ENCODE assay signal across 19 cellular contexts in the genomic region with DNA sequence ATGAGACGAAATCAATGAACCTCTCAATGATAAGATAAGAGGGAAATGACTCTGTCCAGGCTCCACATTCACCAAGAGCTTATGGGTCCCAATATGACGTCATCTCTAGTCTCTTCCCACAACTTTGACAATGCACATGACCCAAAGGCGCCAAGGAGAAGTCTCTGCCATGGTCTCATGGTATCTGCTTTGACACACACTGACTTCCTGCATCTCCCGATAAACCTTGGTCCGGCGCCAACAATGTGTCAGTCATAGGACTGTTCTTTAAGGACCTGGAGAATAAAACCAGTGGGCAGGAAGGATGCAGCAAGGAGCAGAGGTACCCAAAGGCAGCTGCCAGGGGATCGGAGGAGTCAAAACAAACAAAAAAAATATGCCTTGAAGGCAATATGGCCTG. TPM values are rescaled to one million over a fixed set of nuclear protein-coding genes. Genes with fewer than 3 reads are reported as not detected.
DNase-seq lines count a peak whose midpoint lies in the region; ATAC-seq, FAIRE-seq and TF ChIP-seq lines count a peak whose summit lies in the region.
"Had no signal": no experiment of that assay in that cellular context is flagged by ENCODE, and none has a peak within 500 bp of the region (broad histone marks: within the 10 kb centered on the region; RNA-seq: fewer than 3 reads in every experiment).

No MANE protein-coding gene starts in this region.

- H3K79me2 ChIP-seq in K562 (ENCODE audit: control insufficient read depth, insufficient read depth, low read length) = no peaks in the 10 kb centered on the region
- no peaks in the 10 kb centered on the region for H3K79me2 ChIP-seq in OCI-LY7 (ENCODE audit: insufficient read depth, low read depth, low read length)

- H3K4me1 ChIP-seq in K562 (replicated peaks in 1 of 2; ENCODE audit: control insufficient read depth in 2 of 2, insufficient read depth in 2 of 2, low read length in 2 of 2) (0 out of 5 replicates have a peak, but pooled peaks cover 0 to 2% of the 10 kb centered on the region in 2 experiments), OCI-LY7 (ENCODE audit: insufficient read depth, low read length, poor library complexity, severe bottlenecking) (no peaks in the 10 kb centered on the region)
- H3K4me1 ChIP-seq: Peyer's patch had no signal

- ATAC-seq in K562 (peak; percentile 60), HG02981 (IDR thresholded peaks at IDR 0.05; ENCODE audit: unreplicated experiment) (no peak)
- ATAC-seq: naive thymus-derived CD4-positive, alpha-beta T cell; stimulated activated memory B cell treated with anti-CD40 and anti-IgM and Interleukin-4, amounts not matched to agents 10 μg/mL and 1 μg/mL and 100 μg/mL, for 72 hours had no signal

- no peak overlapping the region for H3K27ac ChIP-seq in K562 (ENCODE audit: extremely low read depth, low read depth, low read length)
- H3K27ac ChIP-seq in OCI-LY7 (ENCODE audit: low read depth, low read length, poor library complexity, severe bottlenecking) = no peak overlapping the region
- H3K27ac ChIP-seq: KMS-11, Peyer's patch had no signal

- TF ChIP-seq EP300 in K562 (IDR thresholded peaks at IDR 0.05; ENCODE audit: low read length) = no peak

- peak; percentile 67 for FAIRE-seq in K562 (lab: Jason Lieb, UNC)

- H3K9me1 ChIP-seq in K562 (ENCODE audit: control insufficient read depth, insufficient read depth, low read length) = no peaks in the 10 kb centered on the region

- BruUV-seq in K562 (replicated peaks; lab: Mats Ljungman, UMichigan) = no TSS peak
- no TSS peak for BruUV-seq in OCI-LY7 (replicated peaks; lab: Mats Ljungman, UMichigan)

- H3K9me3 ChIP-seq in K562 (replicated peaks; ENCODE audit: control insufficient read depth, insufficient read depth, low read depth, low read length) (no peaks in the 10 kb centered on the region), OCI-LY7 (ENCODE audit: low read length) (peaks cover 4% of the 10 kb centered on the region; the same call in 1 of the 2 replicates)
- H3K9me3 ChIP-seq: Peyer's patch had no signal

- H3K4me2 ChIP-seq in K562 (ENCODE audit: insufficient read depth, low read length) = no peak overlapping the region
- no peak overlapping the region for H3K4me2 ChIP-seq in OCI-LY7 (ENCODE audit: low read length)
- H3K4me2 ChIP-seq: KMS-11 had no signal

- no peak for TF ChIP-seq POLR2A in K562 (conservative IDR thresholded peaks at IDR 0.05)

- H3K4me3 ChIP-seq in K562 (no peak overlapping the region), OCI-LY7 (ENCODE audit: low read depth, low read length, poor library complexity, severe bottlenecking) (no peak overlapping the region)
- H3K4me3 ChIP-seq: Peyer's patch had no signal

- H3K9me2 ChIP-seq in OCI-LY7 (ENCODE audit: insufficient read depth, low read length) = no peaks in the 10 kb centered on the region

- 0 out of 2 replicates have a peak, but pooled peaks cover 4% of the 10 kb centered on the region for H4K20me1 ChIP-seq in K562 (replicated peaks; ENCODE audit: control insufficient read depth, insufficient read depth, low read length)
- H4K20me1 ChIP-seq in OCI-LY7 (ENCODE audit: insufficient read depth, low read length) = no peaks in the 10 kb centered on the region

- H3K27me3 ChIP-seq in K562 (ENCODE audit: control insufficient read depth in 2 of 2, insufficient read depth in 2 of 2, low read length in 2 of 2) = peaks cover under 1 to 14% of the 10 kb centered on the region in 2 experiments; a peak in 2 of 5 replicates
- H3K27me3 ChIP-seq: Peyer's patch had no signal

- intact Hi-C loops in K562 (cut with micrococcal nuclease) = loop anchor here (10.0 kb wide), 1 partner anchor 362 kb away; no protein-coding TSS in a partner anchor
- intact Hi-C loops in OCI-LY7 (cut with micrococcal nuclease; ENCODE audit: unreplicated experiment) = loop anchor here (10.0 kb wide), 1 partner anchor 1012 kb away; no protein-coding TSS in a partner anchor

- in situ Hi-C loops in K562 (cut with MboI) = no loop called here

- TF ChIP-seq RAD21 in K562 (CRISPR knock-in tag; conservative IDR thresholded peaks at IDR 0.05 in 1 of 2, IDR thresholded peaks at IDR 0.05 in 1 of 2) = no peak

- H2AFZ ChIP-seq in K562 (ENCODE audit: low read depth, low read length) = no peak overlapping the region
- no peak overlapping the region for H2AFZ ChIP-seq in OCI-LY7 (ENCODE audit: low read length)

- no peaks in the 10 kb centered on the region for H3K36me3 ChIP-seq in K562 (ENCODE audit: control insufficient read depth, insufficient read depth, low read length)
- no peaks in the 10 kb centered on the region for H3K36me3 ChIP-seq in OCI-LY7 (ENCODE audit: insufficient read depth, low read length)
- H3K36me3 ChIP-seq: Peyer's patch had no signal

- no peak overlapping the region for H3K9ac ChIP-seq in K562 (ENCODE audit: insufficient read depth in 1 of 2, low read depth in 2 of 2, low read length in 2 of 2)
- H3K9ac ChIP-seq: KMS-11 had no signal

- POLR2A ChIA-PET in K562 (lab: Yijun Ruan, JAX) = no interaction called here
- POLR2A ChIA-PET in OCI-LY7 (lab: Charles Lee) = no interaction called here

- no peak for TF ChIP-seq CTCF in K562 (IDR thresholded peaks at IDR 0.05 in 2 of 3, conservative IDR thresholded peaks at IDR 0.05 in 1 of 3; ENCODE audit: insufficient read depth in 2 of 3, low read depth in 1 of 3, low read length in 3 of 3)
- TF ChIP-seq CTCF in OCI-LY7 (conservative IDR thresholded peaks at IDR 0.05; ENCODE audit: low read length) = no peak

- DNase-seq in NCI-H345 (lab: John Stamatoyannopoulos, UW) (peak; percentile 21), NCI-H345 treated with DMSO at 0.1 percent for 48 hours (lab: John Stamatoyannopoulos, UW; ENCODE audit: unreplicated experiment) (no peak), NCI-H69 (lab: John Stamatoyannopoulos, UW) (peak; percentile 36), K562 (ENCODE audit: extremely low read depth in 1 of 4, low spot score in 3 of 4) (peak in 1 of 4 experiments; percentile 68), mucosa of gallbladder (ENCODE audit: low spot score) (peak; percentile 51), OCI-LY7 (ENCODE audit: low spot score) (no peak)
- DNase-seq in activated CD8-positive, alpha-beta memory T cell treated with anti-CD3 and anti-CD28 coated beads for 24 hours = no peak
- DNase-seq: activated CD4-positive, CD25-positive, alpha-beta regulatory T cell treated with anti-CD3 and anti-CD28 coated beads, Interleukin-2, amount 50 U/mL, for 72 hours; activated CD8-positive, alpha-beta memory T cell treated with anti-CD3 and anti-CD28 coated beads, Interleukin-2, amount 50 U/mL, for 4 hours; activated naive CD4-positive, alpha-beta T cell treated with anti-CD3 and anti-CD28 coated beads for 36 hours; naive thymus-derived CD4-positive, alpha-beta T cell; NCI-H146; NCI-H524 treated with DMSO at 0.1 percent for 48 hours; Peyer's patch; T-helper 1 cell had no signal

- CTCF ChIA-PET in K562 (lab: Yijun Ruan, JAX; ENCODE audit: low intra/inter-chr PET ratio) (no interaction called here), OCI-LY7 (lab: Charles Lee; ENCODE audit: unreplicated experiment) (no interaction called here)

- WGBS in K562 (ENCODE audit: insufficient coverage, low coverage, missing lambda C conversion rate) = 0% methylated on average over 7 of the region's 7 CpGs

TF ChIP-seq in K562, 482 proteins besides CTCF, POLR2A, EP300 and RAD21 (continues in another document):
- TF ChIP-seq, protein P1, sequence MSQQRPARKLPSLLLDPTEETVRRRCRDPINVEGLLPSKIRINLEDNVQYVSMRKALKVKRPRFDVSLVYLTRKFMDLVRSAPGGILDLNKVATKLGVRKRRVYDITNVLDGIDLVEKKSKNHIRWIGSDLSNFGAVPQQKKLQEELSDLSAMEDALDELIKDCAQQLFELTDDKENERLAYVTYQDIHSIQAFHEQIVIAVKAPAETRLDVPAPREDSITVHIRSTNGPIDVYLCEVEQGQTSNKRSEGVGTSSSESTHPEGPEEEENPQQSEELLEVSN (IDR thresholded peaks at IDR 0.05; ENCODE audit: borderline replicate concordance in 1 of 2, extremely low read depth in 1 of 2, insufficient read depth in 1 of 2, insufficient read length in 1 of 2, low read depth in 1 of 2, low read length in 1 of 2, poor library complexity in 1 of 2, severe bottlenecking in 1 of 2) = peak in 1 of 2 experiments; percentile 35

RNA-seq across cellular contexts. Expression of a gene that starts 46.9 kb away (rescaled TPM):
- not detected in 2 replicates for total RNA-seq in K562 (2011; cell fraction: chromatin; rRNA removed; ENCODE audit: low replicate concordance)
- total RNA-seq in K562 (2011; cell fraction: nucleolus; rRNA removed) = 0.50 and 0.53 TPM in 2 replicates
- 0.37 TPM in 1 of 2 replicates, not detected in the other for total RNA-seq in K562 (2011; cell fraction: nucleoplasm; rRNA removed)
- 0.95 and 1.1 TPM in 2 replicates for total RNA-seq in K562 (2014; rRNA removed)
- total RNA-seq in K562 (2014; rRNA removed; fragmentation: Illumina TruSeq; extraction: Trizol) = 0.16 and 0.55 TPM in 2 replicates
- total RNA-seq in K562 (2015; rRNA removed; fragmentation: Illumina TruSeq; extraction: Trizol) = 0.58 and 0.64 TPM in 2 replicates
- total RNA-seq in K562 (2021) = 0.80 and 1.0 TPM in 2 replicates
- polyA plus RNA-seq in K562 (2011; rRNA removed) = 0.13 and 0.49 TPM in 2 replicates
- 0.33 and 0.47 TPM in 2 replicates for polyA plus RNA-seq in K562 (2011; cell fraction: cytosol; rRNA removed)
- polyA plus RNA-seq in K562 (2011; cell fraction: nucleus; rRNA removed) = 0.21 and 0.34 TPM in 2 replicates
- 1.5 and 1.7 TPM in 2 replicates for polyA plus RNA-seq in K562 (2012)
- polyA plus RNA-seq in K562 (2014; fragmentation: Illumina TruSeq; extraction: Trizol) = 0.88 and 0.94 TPM in 2 replicates
- polyA plus RNA-seq in K562 (2014; fragmentation: Nextera tagmentation; extraction: Ambion mirVana) = under 1 TPM; 0.06 to 0.07 TPM
- polyA plus RNA-seq in K562 (2014; rRNA removed) = 0.62 and 1.4 TPM in 2 replicates
- 0.15 TPM in 1 of 2 replicates, not detected in the other for polyA minus RNA-seq in K562 (2011; rRNA and poly(A)+ RNA removed)
- 0.73 TPM in 1 of 2 replicates, not detected in the other for polyA minus RNA-seq in K562 (2011; cell fraction: cytosol; rRNA and poly(A)+ RNA removed)
- polyA minus RNA-seq in K562 (2011; cell fraction: nucleus; rRNA and poly(A)+ RNA removed) = 0.44 TPM in 1 of 2 replicates, not detected in the other
- 43.7 TPM for total RNA-seq in mucosa of gallbladder
- not detected in 2 replicates for total RNA-seq in OCI-LY7 (2014; rRNA removed; shearing (Covaris generic))
- total RNA-seq in OCI-LY7 (2022) = not detected in 2 replicates
- polyA plus RNA-seq: CD8-positive, alpha-beta memory T cell; naive thymus-derived CD4-positive, alpha-beta T cell had no signal

Comparison
In these comparisons a context has a peak if more than half of its experiments do, and no peak if none do; other contexts are left out.
1. DNase-seq: peak in NCI-H345 (single experiment), NCI-H69 (single experiment) and mucosa of gallbladder (single experiment); none in NCI-H345 treated with DMSO at 0.1 percent for 48 hours (single experiment), OCI-LY7 (single experiment) and activated CD8-positive, alpha-beta memory T cell treated with anti-CD3 and anti-CD28 coated beads for 24 hours (single experiment).
2. RNA of a gene that starts 46.9 kb away (total RNA-seq): 43.7 TPM in mucosa of gallbladder (single experiment); 0.16 to 1.1 TPM in K562 and not detected in OCI-LY7; every median in the first group is over 10 times any median in the second.